In the genomic region with DNA sequence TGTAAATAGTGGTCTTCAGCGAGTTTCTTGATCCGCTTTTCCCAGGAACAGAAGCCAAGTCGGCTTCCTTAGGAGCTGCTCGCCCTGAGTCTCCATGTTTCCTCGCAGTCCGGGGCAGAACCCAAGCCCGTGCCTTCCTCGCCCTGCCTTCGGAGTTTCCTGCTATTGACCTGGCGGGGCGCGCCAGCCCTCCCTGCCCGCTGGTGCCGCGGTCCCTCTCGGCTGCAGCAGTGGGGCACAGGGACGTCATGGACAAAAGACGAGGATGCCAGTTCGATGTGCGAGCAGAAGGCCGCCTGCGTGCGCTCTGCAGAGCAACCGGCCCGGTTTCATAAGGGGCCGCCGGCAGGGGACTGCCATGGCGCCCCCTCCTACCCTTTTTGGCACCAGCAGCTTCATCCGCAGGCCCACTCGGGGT, we compare ENCODE assay signal across 2 cellular contexts.
TF ChIP-seq lines count a peak whose summit lies in the region.

No MANE protein-coding gene starts in this region.

TF ChIP-seq in H1, 55 proteins besides CTCF, POLR2A, EP300 and RAD21 (continues in another document):
- TF ChIP-seq CBX5 (IDR thresholded peaks at IDR 0.05; ENCODE audit: low read depth, low read length) (no peak), FOSL1 (IDR thresholded peaks at IDR 0.05; ENCODE audit: insufficient read depth, low read depth, low read length) (no peak), SUZ12 (IDR thresholded peaks at IDR 0.05; ENCODE audit: low read length) (no peak), CTBP2 (IDR thresholded peaks at IDR 0.05; ENCODE audit: borderline replicate concordance, insufficient read depth, insufficient read length, low read length) (no peak), TEAD4 (IDR thresholded peaks at IDR 0.05; ENCODE audit: low read depth, low read length) (no peak), PHF8 (conservative IDR thresholded peaks at IDR 0.05; ENCODE audit: low read depth, low read length) (no peak), SRF (IDR thresholded peaks at IDR 0.05; ENCODE audit: low read depth, low read length) (no peak), HDAC6 (IDR thresholded peaks at IDR 0.05; ENCODE audit: low read depth, low read length) (no peak), BRCA1 (IDR thresholded peaks at IDR 0.05; ENCODE audit: low read depth, low read length) (no peak), RXRA (IDR thresholded peaks at IDR 0.05; ENCODE audit: insufficient read depth, low read depth, low read length) (no peak), SIN3A (conservative IDR thresholded peaks at IDR 0.05 in 1 of 2, IDR thresholded peaks at IDR 0.05 in 1 of 2; ENCODE audit: low read depth in 1 of 2, low read length in 2 of 2) (no peak; a peak in 1 of 4 replicates), POU5F1 (IDR thresholded peaks at IDR 0.05; ENCODE audit: low read depth, low read length) (no peak), SP2 (IDR thresholded peaks at IDR 0.05; ENCODE audit: low read length) (no peak)
- TF ChIP-seq, protein P1, sequence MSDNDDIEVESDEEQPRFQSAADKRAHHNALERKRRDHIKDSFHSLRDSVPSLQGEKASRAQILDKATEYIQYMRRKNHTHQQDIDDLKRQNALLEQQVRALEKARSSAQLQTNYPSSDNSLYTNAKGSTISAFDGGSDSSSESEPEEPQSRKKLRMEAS (IDR thresholded peaks at IDR 0.05): peak; percentile 28; the same call in 1 of the 2 replicates
- TF ChIP-seq, protein P2, sequence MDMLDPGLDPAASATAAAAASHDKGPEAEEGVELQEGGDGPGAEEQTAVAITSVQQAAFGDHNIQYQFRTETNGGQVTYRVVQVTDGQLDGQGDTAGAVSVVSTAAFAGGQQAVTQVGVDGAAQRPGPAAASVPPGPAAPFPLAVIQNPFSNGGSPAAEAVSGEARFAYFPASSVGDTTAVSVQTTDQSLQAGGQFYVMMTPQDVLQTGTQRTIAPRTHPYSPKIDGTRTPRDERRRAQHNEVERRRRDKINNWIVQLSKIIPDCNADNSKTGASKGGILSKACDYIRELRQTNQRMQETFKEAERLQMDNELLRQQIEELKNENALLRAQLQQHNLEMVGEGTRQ (IDR thresholded peaks at IDR 0.05; ENCODE audit: low read length): no peak

TF ChIP-seq in HEK293T, 16 proteins besides CTCF, POLR2A, EP300 and RAD21:
- TF ChIP-seq BHLHE40 (IDR thresholded peaks at IDR 0.05; ENCODE audit: borderline replicate concordance) (no peak), FOXM1 (IDR thresholded peaks at IDR 0.05; ENCODE audit: borderline replicate concordance) (no peak), NFRKB (IDR thresholded peaks at IDR 0.05) (no peak), ARNT (IDR thresholded peaks at IDR 0.05) (no peak), LEF1 (IDR thresholded peaks at IDR 0.05; ENCODE audit: borderline replicate concordance) (no peak), SP1 (IDR thresholded peaks at IDR 0.05) (no peak), TARDBP (IDR thresholded peaks at IDR 0.05) (no peak), SUZ12 (IDR thresholded peaks at IDR 0.05) (no peak), FOXK2 (IDR thresholded peaks at IDR 0.05) (no peak), ELF4 (IDR thresholded peaks at IDR 0.05) (no peak), HDGF (IDR thresholded peaks at IDR 0.05; ENCODE audit: borderline replicate concordance) (no peak), L3MBTL2 (conservative IDR thresholded peaks at IDR 0.05) (no peak), ZNF384 (IDR thresholded peaks at IDR 0.05) (no peak), CTBP1 (IDR thresholded peaks at IDR 0.05; ENCODE audit: borderline replicate concordance) (no peak), FOXA1 (IDR thresholded peaks at IDR 0.05) (no peak)
- TF ChIP-seq, protein P3, sequence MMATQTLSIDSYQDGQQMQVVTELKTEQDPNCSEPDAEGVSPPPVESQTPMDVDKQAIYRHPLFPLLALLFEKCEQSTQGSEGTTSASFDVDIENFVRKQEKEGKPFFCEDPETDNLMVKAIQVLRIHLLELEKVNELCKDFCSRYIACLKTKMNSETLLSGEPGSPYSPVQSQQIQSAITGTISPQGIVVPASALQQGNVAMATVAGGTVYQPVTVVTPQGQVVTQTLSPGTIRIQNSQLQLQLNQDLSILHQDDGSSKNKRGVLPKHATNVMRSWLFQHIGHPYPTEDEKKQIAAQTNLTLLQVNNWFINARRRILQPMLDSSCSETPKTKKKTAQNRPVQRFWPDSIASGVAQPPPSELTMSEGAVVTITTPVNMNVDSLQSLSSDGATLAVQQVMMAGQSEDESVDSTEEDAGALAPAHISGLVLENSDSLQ (IDR thresholded peaks at IDR 0.05): no peak
